Comparison of ENCODE assay signal across 8 cellular contexts in genomic region chr17:28661635-28662526, GRCh38. TPM values are rescaled to one million over a fixed set of nuclear protein-coding genes. Genes with fewer than 3 reads are reported as not detected.
DNase-seq lines count a peak whose midpoint lies in the region; ATAC-seq and TF ChIP-seq lines count a peak whose summit lies in the region.

Gene SDF2 (minus strand): TSS chr17:28661906. CDS start chr17:28661876, 30 bp downstream.
Gene SUPT6H (plus strand): TSS chr17:28662205. CDS start chr17:28673402, 11,197 bp downstream.

- peak; percentile 70 for ATAC-seq in GM21576 (IDR thresholded peaks at IDR 0.05; ENCODE audit: unreplicated experiment)
- peak; percentile 84 for ATAC-seq in PC-3

- POLR2A ChIA-PET in PC-3 (lab: Charles Lee; ENCODE audit: unreplicated experiment), result interaction anchor here (0.6 to 1.1 kb wide), 2 partner anchors 15 to 151 kb away, joined by 4 to 25 read pairs; no protein-coding TSS in a partner anchor

- peak within 1 kb of the TSS; percentile 87 for H3K27ac ChIP-seq in PC-3 (ENCODE audit: low read length)

- TSS peak; percentile 74 for BruUV-seq in PC-3 (replicated peaks; lab: Mats Ljungman, UMichigan)

- no peaks in the 10 kb centered on the region for H3F3A ChIP-seq in PC-3 (ENCODE audit: low read length, unreplicated experiment)

- CTCF ChIA-PET in PC-3 (lab: Charles Lee), result interaction anchor here (0.7 to 1.4 kb wide), 2 partner anchors 17 to 194 kb away, joined by 4 to 8 read pairs; partner anchors contain the start of gene BLTP2

- H3K9me3 ChIP-seq in PC-3 (ENCODE audit: low read length) (no peaks in the 10 kb centered on the region), mucosa of stomach (ENCODE audit: control insufficient read depth, low read length) (no peaks in the 10 kb centered on the region)

- H3K79me2 ChIP-seq in PC-3 (ENCODE audit: low read length), result peaks cover 73% of the 10 kb centered on the region

- peak within 1 kb of the TSS; percentile 98 for H3K4me3 ChIP-seq in Jurkat, Clone E6-1 (ENCODE audit: low read length)
- H3K4me3 ChIP-seq in PC-3 (ENCODE audit: low read length), result peak within 1 kb of the TSS; percentile 96
- H3K4me3 ChIP-seq in epithelial cell of proximal tubule (ENCODE audit: low read depth, low read length), result peak within 1 kb of the TSS; percentile 87
- H3K4me3 ChIP-seq in mucosa of stomach (ENCODE audit: low read length), result peak within 1 kb of the TSS; percentile 52

- intact Hi-C loops in PC-3 (cut with micrococcal nuclease), result loop anchor here (1.0 kb wide), 1 partner anchor 16 kb away; no protein-coding TSS in a partner anchor

- H3K4me1 ChIP-seq in PC-3 (ENCODE audit: insufficient read depth, low read length) (peaks cover 16% of the 10 kb centered on the region), mucosa of stomach (ENCODE audit: control insufficient read depth, insufficient read depth, low read length) (peaks cover 15% of the 10 kb centered on the region)

- peak within 1 kb of the TSS; percentile 94 for H3K4me2 ChIP-seq in PC-3 (ENCODE audit: low read length)

- no peaks in the 10 kb centered on the region for H3K9me2 ChIP-seq in PC-3 (replicated peaks; ENCODE audit: low read length)

- H3K9ac ChIP-seq in PC-3 (ENCODE audit: low read length) (peak within 1 kb of the TSS; percentile 94), mucosa of stomach (ENCODE audit: low read length) (peak within 1 kb of the TSS; percentile 97)

- TF ChIP-seq CTCF in PC-3 (conservative IDR thresholded peaks at IDR 0.05; ENCODE audit: low read depth, low read length) (no peak), epithelial cell of proximal tubule (conservative IDR thresholded peaks at IDR 0.05; ENCODE audit: low read depth, low read length) (no peak)

- 0 out of 2 replicates have a peak, but pooled peaks cover 8% of the 10 kb centered on the region for H4K20me1 ChIP-seq in PC-3 (ENCODE audit: low read length)

- DNase-seq in DMS53 (lab: John Stamatoyannopoulos, UW), result peak; percentile 89
- DNase-seq in Jurkat, Clone E6-1 (ENCODE audit: low read depth, low spot score), result peak; percentile 77
- peak; percentile 78 for DNase-seq in PC-3
- DNase-seq in activated T-cell treated with anti-CD3 and anti-CD28 coated beads for 48 hours (ENCODE audit: low read depth), result peak; percentile 93
- DNase-seq in epithelial cell of proximal tubule (ENCODE audit: low read depth), result no peak
- DNase-seq in stimulated activated CD8-positive, alpha-beta memory T cell treated with anti-CD3 and anti-CD28 coated beads, Interleukin-7, amount 100 ng/mL, for 1 hour (ENCODE audit: low read depth in 2 of 2), result peak; percentile 89 to 92

- H3K27me3 ChIP-seq in PC-3 (ENCODE audit: low read length) (no peaks in the 10 kb centered on the region), mucosa of stomach (ENCODE audit: control insufficient read depth, insufficient read depth, low read length) (no peaks in the 10 kb centered on the region)

- H2AFZ ChIP-seq in PC-3 (ENCODE audit: low read length), result peak within 1 kb of the TSS; percentile 90

- H3K36me3 ChIP-seq in PC-3 (ENCODE audit: low read depth, low read length) (no peaks in the 10 kb centered on the region), mucosa of stomach (ENCODE audit: control insufficient read depth, insufficient read depth, low read length) (no peaks in the 10 kb centered on the region)

RNA-seq across cellular contexts. Expression of gene SDF2, which starts in this region (rescaled TPM):
- 43.2 TPM for polyA plus RNA-seq in Jurkat, Clone E6-1 (2012; ENCODE audit: insufficient read depth, insufficient read length)
- total RNA-seq in PC-3 (2014; rRNA removed), result 31.6 and 34.0 TPM in 2 replicates
- 39.5 and 52.7 TPM in 2 replicates for total RNA-seq in epithelial cell of proximal tubule

RNA-seq across cellular contexts. Expression of gene SUPT6H, which starts in this region (rescaled TPM):
- polyA plus RNA-seq in Jurkat, Clone E6-1 (2012; ENCODE audit: insufficient read depth, insufficient read length), result 51.9 TPM
- 32.2 and 38.8 TPM in 2 replicates for total RNA-seq in PC-3 (2014; rRNA removed)
- total RNA-seq in epithelial cell of proximal tubule, result 17.2 and 21.7 TPM in 2 replicates
